22 cellular contexts compared by ENCODE assay signal in genomic region chr18:55695091-55695490, GRCh38.
DNase-seq lines count a peak whose midpoint lies in the region; ATAC-seq and TF ChIP-seq lines count a peak whose summit lies in the region.
"Had no signal": no experiment of that assay in that cellular context is flagged by ENCODE, and none has a peak within 500 bp of the region (broad histone marks: within the 10 kb centered on the region; RNA-seq: fewer than 3 reads in every experiment).

No MANE protein-coding gene starts in this region.

- no peak overlapping the region for H3K4me3 ChIP-seq in kidney epithelial cell (ENCODE audit: low read depth, low read length)
- H3K4me3 ChIP-seq: HAP-1, MG63 had no signal

- no peak for ATAC-seq in activated CD4-positive, alpha-beta T cell treated with anti-CD3 and anti-CD28 coated beads for 36 hours
- ATAC-seq in GM21390 (IDR thresholded peaks at IDR 0.05; ENCODE audit: unreplicated experiment), result no peak
- ATAC-seq: Panc1 had no signal

- intact Hi-C loops in activated CD4-positive, alpha-beta T cell treated with anti-CD3 and anti-CD28 coated beads for 36 hours (cut with DNase I, micrococcal nuclease), result no loop called here

- no peaks in the 10 kb centered on the region for H3K36me3 ChIP-seq in kidney epithelial cell (ENCODE audit: control insufficient read depth, insufficient read depth, low read length)
- H3K36me3 ChIP-seq: BE2C, HAP-1, MG63 had no signal

- in situ Hi-C loops in ACHN (cut with HindIII; ENCODE audit: low pct_ligation_motif_present, low pct_unique_long_range_greater_than_20kb, low sequenced_read_pairs), result no loop called here

- H3K36me3 Mint-ChIP-seq in activated CD4-positive, alpha-beta T cell treated with anti-CD3 and anti-CD28 coated beads for 36 hours (ENCODE audit: low read depth), result no peaks in the 10 kb centered on the region
- H3K36me3 Mint-ChIP-seq: CD14-positive monocyte; CD8-positive, alpha-beta memory T cell had no signal

- peak; percentile 46 for DNase-seq in ACHN
- peak; percentile 32 for DNase-seq in RPMI7951 (ENCODE audit: low read depth)
- peak; percentile 32 for DNase-seq in kidney epithelial cell (ENCODE audit: low read depth)
- peak; percentile 78 for DNase-seq in renal cortical epithelial cell (ENCODE audit: low read depth)
- DNase-seq in activated CD4-positive, alpha-beta T cell treated with anti-CD3 and anti-CD28 coated beads for 36 hours, result no peak
- no peak for DNase-seq in hepatic stellate cell (ENCODE audit: low spot score)
- DNase-seq: BE2C; CD8-positive, alpha-beta memory T cell; DMS153; DND-41; GOT3; KG1; MG63; NCI-H1105 treated with DMSO at 0.1 percent for 48 hours; NCI-H2029; NCI-H2227 treated with DMSO at 0.1 percent for 48 hours; NCI-H510A; SIG-M5 had no signal

- TF ChIP-seq CTCF in kidney epithelial cell (IDR thresholded peaks at IDR 0.05; ENCODE audit: insufficient read depth, low read length, poor library complexity, severe bottlenecking), result no peak

- H3K9me3 Mint-ChIP-seq in activated CD4-positive, alpha-beta T cell treated with anti-CD3 and anti-CD28 coated beads for 36 hours (ENCODE audit: low read depth), result no peaks in the 10 kb centered on the region

- H3K27me3 Mint-ChIP-seq in activated CD4-positive, alpha-beta T cell treated with anti-CD3 and anti-CD28 coated beads for 36 hours, result no peaks in the 10 kb centered on the region

- no peaks in the 10 kb centered on the region for H3K4me1 Mint-ChIP-seq in activated CD4-positive, alpha-beta T cell treated with anti-CD3 and anti-CD28 coated beads for 36 hours
- H3K4me1 Mint-ChIP-seq: CD8-positive, alpha-beta memory T cell had no signal

- no peak overlapping the region for H3K4me3 Mint-ChIP-seq in activated CD4-positive, alpha-beta T cell treated with anti-CD3 and anti-CD28 coated beads for 36 hours
- H3K4me3 Mint-ChIP-seq: CD14-positive monocyte; CD8-positive, alpha-beta memory T cell had no signal

- H3K27me3 ChIP-seq in kidney epithelial cell (ENCODE audit: control insufficient read depth, insufficient read depth, low read length), result no peaks in the 10 kb centered on the region
- H3K27me3 ChIP-seq: BE2C, MG63 had no signal

- H3K27ac Mint-ChIP-seq in activated CD4-positive, alpha-beta T cell treated with anti-CD3 and anti-CD28 coated beads for 36 hours, result no peak overlapping the region
- H3K27ac Mint-ChIP-seq: CD14-positive monocyte; CD8-positive, alpha-beta memory T cell had no signal

- CTCF ChIA-PET in activated CD4-positive, alpha-beta T cell treated with anti-CD3 and anti-CD28 coated beads for 36 hours (lab: Charles Lee), result no interaction called here

- POLR2A ChIA-PET in activated CD4-positive, alpha-beta T cell treated with anti-CD3 and anti-CD28 coated beads for 36 hours (lab: Charles Lee), result no interaction called here

Comparison
In these comparisons a context has a peak if more than half of its experiments do, and no peak if none do; other contexts are left out.
1. DNase-seq: peak in ACHN (single experiment), RPMI7951 (single experiment), kidney epithelial cell (single experiment) and renal cortical epithelial cell (single experiment); none in activated CD4-positive, alpha-beta T cell treated with anti-CD3 and anti-CD28 coated beads for 36 hours (single experiment) and hepatic stellate cell (single experiment).